Comparison of ENCODE assay signal across 8 cellular contexts in genomic region chr19:50384685-50385535, GRCh38. TPM values are rescaled to one million over a fixed set of nuclear protein-coding genes. Genes with fewer than 3 reads are reported as not detected.
A peak's percentile ranks its signal among the peaks of the same experiment; 100 is the strongest.
DNase-seq lines count a peak whose midpoint lies in the region; ATAC-seq, FAIRE-seq and TF ChIP-seq lines count a peak whose summit lies in the region.

No MANE protein-coding gene starts in this region.

- no peak for TF ChIP-seq EP300 in H1 (IDR thresholded peaks at IDR 0.05; ENCODE audit: borderline replicate concordance in 1 of 2, low read depth in 2 of 2, low read length in 2 of 2)

- H4K20me1 ChIP-seq in H1 (replicated peaks in 1 of 2; ENCODE audit: control insufficient read depth in 1 of 2, insufficient read depth in 2 of 2, low read length in 2 of 2) = peaks cover 5 to 17% of the 10 kb centered on the region in 2 experiments

- TF ChIP-seq CTCF in Panc1 (IDR thresholded peaks at IDR 0.05) (no peak), H1 (IDR thresholded peaks at IDR 0.05; ENCODE audit: control extremely low read depth in 1 of 3, insufficient read depth in 1 of 3, low read depth in 1 of 3, low read length in 3 of 3) (no peak)

- H4K5ac ChIP-seq in H1 (ENCODE audit: insufficient read length, low read depth, low read length) = peak overlapping the region; percentile 36

- H2BK20ac ChIP-seq in H1 (ENCODE audit: low read length) = no peak overlapping the region

- peak overlapping the region; percentile 87 for H3K27ac ChIP-seq in Panc1 (ENCODE audit: low read length)
- peak overlapping the region; percentile 75 for H3K27ac ChIP-seq in H1 (ENCODE audit: low read depth, low read length)

- peaks cover 4% of the 10 kb centered on the region for H3K4me1 ChIP-seq in Panc1 (ENCODE audit: control insufficient read depth, insufficient read depth, low read length)
- H3K4me1 ChIP-seq in H1 (replicated peaks in 1 of 4; ENCODE audit: control insufficient read depth in 3 of 4, insufficient read depth in 4 of 4, low read length in 3 of 4) = peaks cover 0 to 3% (median under 1%) of the 10 kb centered on the region in 4 experiments; a peak in 4 of 7 replicates
- peaks cover 18% of the 10 kb centered on the region for H3K4me1 ChIP-seq in neuron (ENCODE audit: insufficient read depth, low read length)

- no peak overlapping the region for H2BK15ac ChIP-seq in H1 (ENCODE audit: low read length)

- peaks cover 92% of the 10 kb centered on the region for H3K36me3 Mint-ChIP-seq in activated T-cell treated with anti-CD3 and anti-CD28 coated beads, Interleukin-2, amount 50 U/mL, for 24 hours (ENCODE audit: low read depth)

- in situ Hi-C loops in Panc1 (cut with HindIII; ENCODE audit: low pct_unique_long_range_greater_than_20kb, low sequenced_read_pairs) = no loop called here

- H3K79me2 ChIP-seq in H1 (ENCODE audit: control insufficient read depth in 1 of 2, insufficient read depth in 2 of 2, low read length in 2 of 2) = peaks cover 12 to 45% of the 10 kb centered on the region in 2 experiments; a peak in 3 of 4 replicates

- BruUV-seq in Panc1 (replicated peaks; lab: Mats Ljungman, UMichigan) = TSS peak; percentile 81

- POLR2A ChIA-PET in Panc1 (lab: Charles Lee) = no interaction called here
- POLR2A ChIA-PET in H1 (lab: Charles Lee; ENCODE audit: partially characterized antibody) = interaction anchor here (0.7 to 4.0 kb wide), 27 partner anchors 9 to 94 kb away, joined by 3 to 28 read pairs (median 4); partner anchors contain the start of genes KCNC3, NAPSA and NR1H2

- peak overlapping the region; percentile 4; the same call in 1 of the 2 replicates for H3K18ac ChIP-seq in H1 (ENCODE audit: extremely low read depth, low read length)

- peak overlapping the region; percentile 57 for H4K91ac ChIP-seq in H1 (replicated peaks; ENCODE audit: insufficient read length, low read length)

- peak overlapping the region; percentile 90; the same call in 1 of the 2 replicates for H2BK5ac ChIP-seq in H1 (ENCODE audit: low read depth, low read length)

- 0 out of 2 replicates have a peak overlapping the region, but pooled peaks have one; percentile 6 for H2BK12ac ChIP-seq in H1 (ENCODE audit: low read depth, low read length)

- H4K8ac ChIP-seq in H1 (ENCODE audit: extremely low read depth, insufficient read depth, low read length) = peak overlapping the region; percentile 97

- peak overlapping the region; percentile 94 to 95 for H3K4me2 ChIP-seq in H1 (ENCODE audit: insufficient read depth in 1 of 2, low read depth in 2 of 2, low read length in 2 of 2)

- H3K27me3 ChIP-seq in Panc1 (ENCODE audit: control insufficient read depth, insufficient read depth, low read length) = no peaks in the 10 kb centered on the region
- H3K27me3 ChIP-seq in H1 (replicated peaks in 1 of 4; ENCODE audit: control insufficient read depth in 3 of 4, extremely low read depth in 1 of 4, insufficient read depth in 3 of 4, low read length in 3 of 4) = no peaks in the 10 kb centered on the region
- H3K27me3 ChIP-seq in neuron (ENCODE audit: insufficient read depth, low read length) = no peaks in the 10 kb centered on the region

- peak overlapping the region; percentile 100 for H3K27ac Mint-ChIP-seq in activated T-cell treated with anti-CD3 and anti-CD28 coated beads, Interleukin-2, amount 50 U/mL, for 24 hours

- no peaks in the 10 kb centered on the region for H3K36me3 ChIP-seq in Panc1 (ENCODE audit: control insufficient read depth, insufficient read depth, low read length)
- peaks cover 7 to 28% (median 21%) of the 10 kb centered on the region in 4 experiments; a peak in 7 of 8 replicates for H3K36me3 ChIP-seq in H1 (ENCODE audit: control insufficient read depth in 2 of 4, insufficient read depth in 4 of 4, low read length in 3 of 4)
- peaks cover 41% of the 10 kb centered on the region for H3K36me3 ChIP-seq in neuron (ENCODE audit: insufficient read depth, low read length)

- peak overlapping the region; percentile 94 for H3K4me3 Mint-ChIP-seq in activated T-cell treated with anti-CD3 and anti-CD28 coated beads, Interleukin-2, amount 50 U/mL, for 24 hours

- peak overlapping the region; percentile 85 to 88 (median 88) for H3K9ac ChIP-seq in H1 (replicated peaks in 1 of 4; ENCODE audit: extremely low read depth in 1 of 4, low read depth in 3 of 4, low read length in 3 of 4)

- H3K4ac ChIP-seq in H1 (replicated peaks; ENCODE audit: insufficient read length, low read depth, low read length) = peak overlapping the region; percentile 6

- H3K23ac ChIP-seq in H1 (ENCODE audit: insufficient read length) = peak overlapping the region; percentile 23

- no peaks in the 10 kb centered on the region for H3K27me3 Mint-ChIP-seq in activated T-cell treated with anti-CD3 and anti-CD28 coated beads, Interleukin-2, amount 50 U/mL, for 24 hours

- no peak overlapping the region for H2BK120ac ChIP-seq in H1 (replicated peaks; ENCODE audit: low read depth, low read length)

- H3K79me1 ChIP-seq in H1 (ENCODE audit: low read depth, low read length) = peaks cover 12% of the 10 kb centered on the region

- FAIRE-seq in H1 (lab: Jason Lieb, UNC) = no peak

- CTCF ChIA-PET in Panc1 (lab: Charles Lee) = interaction anchor here (0.6 kb wide), 2 partner anchors 28 to 453 kb away, joined by 4 read pairs; no protein-coding TSS in a partner anchor
- CTCF ChIA-PET in H1 (lab: Charles Lee; ENCODE audit: partially characterized antibody) = interaction anchor here (1.1 to 1.8 kb wide), 6 partner anchors 14 to 411 kb away, joined by 3 to 5 read pairs (median 4); no protein-coding TSS in a partner anchor

- ATAC-seq in Panc1 = no peak

- WGBS in H1 (ENCODE audit: extremely low coverage in 1 of 2, insufficient coverage in 1 of 2, insufficient read length in 1 of 2, insufficient replicate concordance in 2 of 2, low coverage in 1 of 2, low lambda C conversion rate in 2 of 2, missing lambda C conversion rate in 1 of 2), 2 experiments = 23% methylated on average over 25 of the region's 26 CpGs; no CpG with 5 or more reads in 1 of the 2 experiments

- intact Hi-C loops in Panc1 (cut with micrococcal nuclease; ENCODE audit: unreplicated experiment) = no loop called here
- intact Hi-C loops in posterior cingulate gyrus (cut with DNase I) = no loop called here

- peaks cover 36% of the 10 kb centered on the region for H3K4me1 Mint-ChIP-seq in activated T-cell treated with anti-CD3 and anti-CD28 coated beads, Interleukin-2, amount 50 U/mL, for 24 hours (ENCODE audit: low read depth)

- TF ChIP-seq RAD21 in H1 (IDR thresholded peaks at IDR 0.05 in 1 of 2, conservative IDR thresholded peaks at IDR 0.05 in 1 of 2; ENCODE audit: low read depth in 2 of 2, low read length in 2 of 2) = no peak

- H2AK5ac ChIP-seq in H1 (ENCODE audit: low read depth, low read length) = no peak overlapping the region

- no peak for DNase-seq in activated T-cell treated with anti-CD3 and anti-CD28 coated beads, Interleukin-2, amount 50 U/mL, for 24 hours
- DNase-seq in activated T-cell treated with anti-CD3 and anti-CD28 coated beads, Interleukin-2, amount 50 U/mL, for 48 hours = no peak
- DNase-seq in Panc1 (ENCODE audit: low read depth, low spot score) (no peak), H1 (ENCODE audit: low read depth in 1 of 2, low spot score in 2 of 2) (no peak), putamen (ENCODE audit: low spot score) (no peak), NCI-H1092 (lab: John Stamatoyannopoulos, UW) (no peak), posterior cingulate gyrus (no peak)

- no peak for TF ChIP-seq POLR2A in H1 (IDR thresholded peaks at IDR 0.05; ENCODE audit: control extremely low read depth in 1 of 2, low read depth in 2 of 2, low read length in 2 of 2)

- H3K14ac ChIP-seq in H1 (ENCODE audit: insufficient read length) = no peak overlapping the region

- H2AFZ ChIP-seq in H1 (ENCODE audit: low read length) = 0 out of 2 replicates have a peak overlapping the region, but pooled peaks have one; percentile 2
- peak overlapping the region; percentile 35 for H2AFZ ChIP-seq in neuron (ENCODE audit: low read depth, low read length)

- peaks cover 9% of the 10 kb centered on the region; the same call in 1 of the 2 replicates for H3K23me2 ChIP-seq in H1 (ENCODE audit: low read depth, low read length)

- H3K56ac ChIP-seq in H1 (replicated peaks; ENCODE audit: insufficient read length, low read depth, low read length) = peak overlapping the region; percentile 70

- H3K9me3 ChIP-seq in Panc1 (ENCODE audit: control insufficient read depth, insufficient read depth, low read depth, low read length) (no peaks in the 10 kb centered on the region), H1 (ENCODE audit: insufficient read depth in 2 of 2, low read depth in 1 of 2, low read length in 1 of 2) (no peaks in the 10 kb centered on the region), neuron (ENCODE audit: low read length) (no peaks in the 10 kb centered on the region)

- H3K4me3 ChIP-seq in Panc1 (ENCODE audit: low read depth in 2 of 2, low read length in 2 of 2) (peak overlapping the region; percentile 72 to 91), H1 (ENCODE audit: extremely low read depth in 1 of 4, insufficient read depth in 2 of 4, low read depth in 3 of 4, low read length in 4 of 4) (peak overlapping the region; percentile 63 to 91 (median 89)), neuron (ENCODE audit: low read length) (peak overlapping the region; percentile 73)

- no peaks in the 10 kb centered on the region for H3K9me3 Mint-ChIP-seq in activated T-cell treated with anti-CD3 and anti-CD28 coated beads, Interleukin-2, amount 50 U/mL, for 24 hours

RNA-seq across cellular contexts. Expression of gene POLD1, which starts 0.8 kb away (rescaled TPM):
- total RNA-seq in Panc1 (2021; ENCODE audit: unreplicated experiment) = 71.7 TPM
- 54.9 TPM for polyA plus RNA-seq in Panc1 (2012; ENCODE audit: insufficient read length)
- total RNA-seq in H1 (2021; fragmentation: NEBNext Ultra II Directional; extraction: Animal tissue kit (Norgen Biotek cat#: 25700)) = 141 and 149 TPM in 2 replicates
- polyA plus RNA-seq in H1 (2011; rRNA removed) = 142 and 191 TPM in 2 replicates
- 136 TPM for polyA plus RNA-seq in H1 (2011; cell fraction: cytosol; rRNA removed)
- 435 TPM for polyA plus RNA-seq in H1 (2011; cell fraction: nucleus; rRNA removed)
- polyA plus RNA-seq in H1 (2012, experiment 1 of 2) = 86.1 to 170 TPM (median 149 TPM) in 4 replicates
- 109 TPM for polyA plus RNA-seq in H1 (2012, experiment 2 of 2)
- 81.0 TPM for polyA plus RNA-seq in H1 (2013, experiment 1 of 2)
- 72.1 TPM for polyA plus RNA-seq in H1 (2013, experiment 2 of 2)
- polyA minus RNA-seq in H1 (2011; rRNA and poly(A)+ RNA removed) = 57.8 and 65.0 TPM in 2 replicates
- 137 TPM for polyA minus RNA-seq in H1 (2011; cell fraction: cytosol; rRNA and poly(A)+ RNA removed)
- polyA minus RNA-seq in H1 (2011; cell fraction: nucleus; rRNA and poly(A)+ RNA removed) = 137 TPM

RNA-seq across cellular contexts. Expression of gene NR1H2, which starts 8.7 kb away (rescaled TPM):
- total RNA-seq in Panc1 (2021; ENCODE audit: unreplicated experiment) = 55.8 TPM
- polyA plus RNA-seq in Panc1 (2012; ENCODE audit: insufficient read length) = 81.9 TPM
- total RNA-seq in H1 (2021; fragmentation: NEBNext Ultra II Directional; extraction: Animal tissue kit (Norgen Biotek cat#: 25700)) = 40.3 and 41.4 TPM in 2 replicates
- 47.5 and 61.5 TPM in 2 replicates for polyA plus RNA-seq in H1 (2011; rRNA removed)
- 43.0 TPM for polyA plus RNA-seq in H1 (2011; cell fraction: cytosol; rRNA removed)
- 70.3 TPM for polyA plus RNA-seq in H1 (2011; cell fraction: nucleus; rRNA removed)
- 22.3 to 39.2 TPM (median 34.3 TPM) in 4 replicates for polyA plus RNA-seq in H1 (2012, experiment 1 of 2)
- 33.5 TPM for polyA plus RNA-seq in H1 (2012, experiment 2 of 2)
- 19.2 TPM for polyA plus RNA-seq in H1 (2013, experiment 1 of 2)
- polyA plus RNA-seq in H1 (2013, experiment 2 of 2) = 18.0 TPM
- polyA minus RNA-seq in H1 (2011; rRNA and poly(A)+ RNA removed) = 20.3 and 22.8 TPM in 2 replicates
- polyA minus RNA-seq in H1 (2011; cell fraction: cytosol; rRNA and poly(A)+ RNA removed) = 21.5 TPM
- 25.5 TPM for polyA minus RNA-seq in H1 (2011; cell fraction: nucleus; rRNA and poly(A)+ RNA removed)

RNA-seq across cellular contexts. Expression of gene NAPSA, which starts 19.5 kb away (rescaled TPM):
- 2.5 TPM for total RNA-seq in Panc1 (2021; ENCODE audit: unreplicated experiment)
- 0.99 TPM for polyA plus RNA-seq in Panc1 (2012; ENCODE audit: insufficient read length)
- 0.71 and 1.1 TPM in 2 replicates for total RNA-seq in H1 (2021; fragmentation: NEBNext Ultra II Directional; extraction: Animal tissue kit (Norgen Biotek cat#: 25700))
- 0.73 and 0.93 TPM in 2 replicates for polyA plus RNA-seq in H1 (2011; rRNA removed)
- 0.89 TPM for polyA plus RNA-seq in H1 (2011; cell fraction: cytosol; rRNA removed)
- 3.3 TPM for polyA plus RNA-seq in H1 (2011; cell fraction: nucleus; rRNA removed)
- polyA plus RNA-seq in H1 (2012, experiment 1 of 2) = 0.40 to 1.0 TPM (median 0.84 TPM) in 4 replicates
- polyA plus RNA-seq in H1 (2012, experiment 2 of 2) = 0.72 TPM
- 0.71 TPM for polyA plus RNA-seq in H1 (2013, experiment 1 of 2)
- 0.63 TPM for polyA plus RNA-seq in H1 (2013, experiment 2 of 2)
- 0.15 and 0.35 TPM in 2 replicates for polyA minus RNA-seq in H1 (2011; rRNA and poly(A)+ RNA removed)
- polyA minus RNA-seq in H1 (2011; cell fraction: cytosol; rRNA and poly(A)+ RNA removed) = 0.73 TPM
- 1.00 TPM for polyA minus RNA-seq in H1 (2011; cell fraction: nucleus; rRNA and poly(A)+ RNA removed)

RNA-seq across cellular contexts. Expression of gene SPIB, which starts 33.8 kb away (rescaled TPM):
- not detected for total RNA-seq in Panc1 (2021; ENCODE audit: unreplicated experiment)
- 0.27 TPM for polyA plus RNA-seq in Panc1 (2012; ENCODE audit: insufficient read length)
- total RNA-seq in H1 (2021; fragmentation: NEBNext Ultra II Directional; extraction: Animal tissue kit (Norgen Biotek cat#: 25700)) = 9.6 and 11.1 TPM in 2 replicates
- polyA plus RNA-seq in H1 (2011; rRNA removed) = 11.8 and 17.4 TPM in 2 replicates
- polyA plus RNA-seq in H1 (2011; cell fraction: cytosol; rRNA removed) = 6.7 TPM
- 11.2 TPM for polyA plus RNA-seq in H1 (2011; cell fraction: nucleus; rRNA removed)
- polyA plus RNA-seq in H1 (2012, experiment 1 of 2) = 6.5 to 13.3 TPM (median 10.4 TPM) in 4 replicates
- polyA plus RNA-seq in H1 (2012, experiment 2 of 2) = 7.3 TPM
- polyA plus RNA-seq in H1 (2013, experiment 1 of 2) = 13.0 TPM
- polyA plus RNA-seq in H1 (2013, experiment 2 of 2) = 14.7 TPM
- 3.5 and 5.2 TPM in 2 replicates for polyA minus RNA-seq in H1 (2011; rRNA and poly(A)+ RNA removed)
- 3.7 TPM for polyA minus RNA-seq in H1 (2011; cell fraction: cytosol; rRNA and poly(A)+ RNA removed)
- polyA minus RNA-seq in H1 (2011; cell fraction: nucleus; rRNA and poly(A)+ RNA removed) = 2.6 TPM

RNA-seq across cellular contexts. Expression of gene MYBPC2, which starts 47.8 kb away (rescaled TPM):
- total RNA-seq in Panc1 (2021; ENCODE audit: unreplicated experiment) = 0.18 TPM
- polyA plus RNA-seq in Panc1 (2012; ENCODE audit: insufficient read length) = not detected
- 3.1 and 4.1 TPM in 2 replicates for total RNA-seq in H1 (2021; fragmentation: NEBNext Ultra II Directional; extraction: Animal tissue kit (Norgen Biotek cat#: 25700))
- polyA plus RNA-seq in H1 (2011; rRNA removed) = 1.8 and 2.7 TPM in 2 replicates
- 3.3 TPM for polyA plus RNA-seq in H1 (2011; cell fraction: cytosol; rRNA removed)
- polyA plus RNA-seq in H1 (2011; cell fraction: nucleus; rRNA removed) = 8.8 TPM
- polyA plus RNA-seq in H1 (2012, experiment 1 of 2) = 1.9 to 7.3 TPM (median 5.3 TPM) in 4 replicates
- 1.5 TPM for polyA plus RNA-seq in H1 (2012, experiment 2 of 2)
- 2.8 TPM for polyA plus RNA-seq in H1 (2013, experiment 1 of 2)
- polyA plus RNA-seq in H1 (2013, experiment 2 of 2) = 3.1 TPM
- polyA minus RNA-seq in H1 (2011; rRNA and poly(A)+ RNA removed) = 2.0 and 2.5 TPM in 2 replicates
- polyA minus RNA-seq in H1 (2011; cell fraction: cytosol; rRNA and poly(A)+ RNA removed) = 1.3 TPM
- polyA minus RNA-seq in H1 (2011; cell fraction: nucleus; rRNA and poly(A)+ RNA removed) = 2.8 TPM
